ENCODE assay signal across 7 cellular contexts in the genomic region with DNA sequence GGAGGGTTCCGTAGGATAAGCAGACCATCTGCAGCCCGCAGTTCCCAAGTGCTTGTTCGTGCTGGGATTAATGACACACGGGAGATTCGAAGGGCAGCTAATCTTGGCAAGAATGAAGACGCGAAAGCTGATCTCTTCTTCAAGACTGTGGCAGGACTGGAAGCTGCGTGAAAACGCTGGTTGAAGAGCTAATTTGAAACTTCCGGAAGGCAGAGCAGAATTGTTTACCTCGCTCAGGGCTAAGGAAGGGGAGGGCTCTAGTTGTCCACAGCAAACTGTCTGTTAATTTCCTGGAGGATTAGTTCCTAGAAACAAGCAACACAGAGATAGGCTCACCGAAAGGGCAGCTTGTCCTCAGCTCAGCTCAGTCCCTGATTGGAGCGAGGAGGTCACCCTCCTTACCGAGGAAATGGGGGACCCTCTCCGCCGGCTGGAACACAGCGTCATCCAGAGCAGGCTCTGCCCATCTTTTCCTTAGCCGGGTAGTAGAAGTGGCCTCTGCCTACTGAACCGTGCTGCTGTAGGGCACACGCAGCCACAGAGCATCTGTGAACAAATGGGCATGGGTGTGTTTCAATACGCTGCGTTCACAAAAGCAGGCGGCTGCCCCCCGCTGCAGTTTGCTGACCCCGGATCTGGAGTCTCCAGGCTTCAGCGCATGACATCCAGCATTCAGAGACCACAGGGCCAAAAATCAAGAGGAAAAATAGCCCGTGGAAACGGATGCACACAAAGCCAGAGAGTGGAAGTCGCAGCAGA.
DNase-seq lines count a peak whose midpoint lies in the region; ATAC-seq and FAIRE-seq lines count a peak whose summit lies in the region.

No MANE protein-coding gene starts in this region.

- no peak for ATAC-seq in GM18861 (IDR thresholded peaks at IDR 0.05; ENCODE audit: unreplicated experiment)

- peak overlapping the region; percentile 29 for H3K27ac ChIP-seq in angular gyrus (ENCODE audit: low read depth, low read length)

- FAIRE-seq in GM19239 (lab: Jason Lieb, UNC) (peak; percentile 85), islet of Langerhans (lab: Jason Lieb, UNC) (peak; percentile 47)

- DNase-seq in GM19239 (ENCODE audit: insufficient read length, low spot score), result no peak
- peak; percentile 28 for DNase-seq in NCI-H748 treated with DMSO at 0.1 percent for 48 hours (lab: John Stamatoyannopoulos, UW)
- peak; percentile 55 for DNase-seq in stimulated activated CD8-positive, alpha-beta memory T cell treated with anti-CD3 and anti-CD28 coated beads, Interleukin-4, amount 100 ng/mL, for 48 hours
- DNase-seq in stimulated activated CD4-positive, alpha-beta T cell treated with anti-CD3 and anti-CD28 coated beads, Interleukin-2, amount 100 ng/mL, for 48 hours, result no peak

Comparison
In these comparisons a context has a peak if more than half of its experiments do, and no peak if none do; other contexts are left out.
1. DNase-seq: peak in NCI-H748 treated with DMSO at 0.1 percent for 48 hours (single experiment) and stimulated activated CD8-positive, alpha-beta memory T cell treated with anti-CD3 and anti-CD28 coated beads, Interleukin-4, amount 100 ng/mL, for 48 hours (single experiment); none in GM19239 (single experiment) and stimulated activated CD4-positive, alpha-beta T cell treated with anti-CD3 and anti-CD28 coated beads, Interleukin-2, amount 100 ng/mL, for 48 hours (0 of 2).